19 cellular contexts compared by ENCODE assay signal in genomic region chr5:117177302-117177701, GRCh38.
"Had no signal": no experiment of that assay in that cellular context is flagged by ENCODE, and none has a peak within 500 bp of the region (broad histone marks: within the 10 kb centered on the region; RNA-seq: fewer than 3 reads in every experiment).

No MANE protein-coding gene starts in this region.

- H3K36me3 Mint-ChIP-seq: brain, natural killer cell had no signal

- H3K4me3 Mint-ChIP-seq: activated B cell treated with CpG ODN at 0.5 μM for 24 hours; activated CD8-positive, alpha-beta T cell treated with anti-CD3 and anti-CD28 coated beads for 36 hours; activated T-cell treated with anti-CD3 and anti-CD28 coated beads, Interleukin-2, amount 50 U/mL, for 24 hours; brain; natural killer cell; stimulated activated naive CD8-positive, alpha-beta T cell treated with anti-CD3 and anti-CD28 coated beads, Interleukin-15, amount 100 ng/mL, for 72 hours had no signal

- H3K27ac Mint-ChIP-seq: activated B cell treated with CpG ODN at 0.5 μM for 24 hours; activated CD8-positive, alpha-beta T cell treated with anti-CD3 and anti-CD28 coated beads for 36 hours; activated T-cell treated with anti-CD3 and anti-CD28 coated beads, Interleukin-2, amount 50 U/mL, for 24 hours; activated T-helper 2 cell treated with anti-CD3 and anti-CD28 coated beads, Interferon-gamma antibody, Interleukin-2, Interleukin-4, amounts not matched to agents 10 μg/mL and 5 μg/mL and 100 μg/mL, durations not matched to agents 14 hours and 24 hours and 36 hours; brain; natural killer cell; stimulated activated naive CD8-positive, alpha-beta T cell treated with anti-CD3 and anti-CD28 coated beads, Interleukin-15, amount 100 ng/mL, for 72 hours had no signal

- FAIRE-seq: islet of Langerhans, pancreas had no signal

- DNase-seq: activated B cell treated with CpG ODN at 0.5 μM for 24 hours; activated CD4-positive, alpha-beta T cell treated with anti-CD3 and anti-CD28 coated beads for 48 hours; activated CD8-positive, alpha-beta T cell treated with anti-CD3 and anti-CD28 coated beads for 36 hours; activated naive CD4-positive, alpha-beta T cell treated with Interleukin-2 at 50 U/mL for 16 hours; activated T-cell treated with anti-CD3 and anti-CD28 coated beads, Interleukin-2, amount 50 U/mL, for 24 hours; anterior cingulate cortex; caudate nucleus; hippocampal formation; left cardiac atrium; lower lobe of right lung; natural killer cell; pancreas; stimulated activated CD4-positive, alpha-beta T cell treated with anti-CD3 and anti-CD28 coated beads, Interleukin-4, amount 100 ng/mL, for 1 hour; stimulated activated naive CD8-positive, alpha-beta T cell treated with anti-CD3 and anti-CD28 coated beads, Interleukin-15, amount 100 ng/mL, for 72 hours had no signal

- H3K27me3 Mint-ChIP-seq: activated B cell treated with CpG ODN at 0.5 μM for 24 hours; activated CD8-positive, alpha-beta T cell treated with anti-CD3 and anti-CD28 coated beads for 36 hours; activated T-cell treated with anti-CD3 and anti-CD28 coated beads, Interleukin-2, amount 50 U/mL, for 24 hours; brain; stimulated activated naive CD8-positive, alpha-beta T cell treated with anti-CD3 and anti-CD28 coated beads, Interleukin-15, amount 100 ng/mL, for 72 hours had no signal

- H3K4me1 Mint-ChIP-seq: activated B cell treated with CpG ODN at 0.5 μM for 24 hours; brain; natural killer cell; stimulated activated naive CD8-positive, alpha-beta T cell treated with anti-CD3 and anti-CD28 coated beads, Interleukin-15, amount 100 ng/mL, for 72 hours had no signal

- ATAC-seq: activated CD8-positive, alpha-beta T cell treated with anti-CD3 and anti-CD28 coated beads for 36 hours; foreskin keratinocyte; left cardiac atrium; lower lobe of right lung; natural killer cell; pancreas; sciatic nerve; stimulated activated naive CD8-positive, alpha-beta T cell treated with anti-CD3 and anti-CD28 coated beads, Interleukin-15, amount 100 ng/mL, for 72 hours had no signal
